Comparison of ENCODE assay signal across 8 cellular contexts in genomic region chr16:31181102-31181830, GRCh38. TPM values are rescaled to one million over a fixed set of nuclear protein-coding genes. Genes with fewer than 3 reads are reported as not detected.
A peak's percentile ranks its signal among the peaks of the same experiment; 100 is the strongest.
DNase-seq lines count a peak whose midpoint lies in the region; ATAC-seq and TF ChIP-seq lines count a peak whose summit lies in the region.

No MANE protein-coding gene starts in this region.

- POLR2A ChIA-PET in A673 (lab: Charles Lee; ENCODE audit: low non-redundant PET) = interaction anchor here (1.1 to 1.4 kb wide), 2 partner anchors 9 to 64 kb away, joined by 4 to 10 read pairs; partner anchors contain the start of gene KAT8
- POLR2A ChIA-PET in activated B cell treated with CpG ODN at 0.5 μM for 24 hours (lab: Charles Lee) = interaction anchor here (0.6 to 5.2 kb wide), 32 partner anchors 8 to 692 kb away, joined by 3 to 147 read pairs (median 10); partner anchors contain the start of genes ARMC5, BCKDK, HSD3B7 and ITGAM

- no peaks in the 10 kb centered on the region for H3K9me3 ChIP-seq in A673 (ENCODE audit: low read depth, low read length, poor library complexity, severe bottlenecking)

- H3K27me3 Mint-ChIP-seq in activated B cell treated with CpG ODN at 0.5 μM for 24 hours (no peaks in the 10 kb centered on the region), nephron (ENCODE audit: low read depth) (no peaks in the 10 kb centered on the region)

- TF ChIP-seq CTCF in A673 (conservative IDR thresholded peaks at IDR 0.05; ENCODE audit: low read depth, low read length) = no peak
- TF ChIP-seq CTCF in activated B cell treated with CpG ODN at 0.5 μM for 24 hours (IDR thresholded peaks at IDR 0.05) = no peak
- TF ChIP-seq CTCF in nephron (IDR thresholded peaks at IDR 0.05; ENCODE audit: unreplicated experiment in 3 of 3) = no peak

- TF ChIP-seq POLR2A in erythroblast (IDR thresholded peaks at IDR 0.05; ENCODE audit: low read length) = no peak

- H3K36me3 ChIP-seq in A673 (ENCODE audit: insufficient read depth, low read length, poor library complexity, severe bottlenecking) = peaks cover 56% of the 10 kb centered on the region

- H3K36me3 Mint-ChIP-seq in activated B cell treated with CpG ODN at 0.5 μM for 24 hours (ENCODE audit: low read depth) (peaks cover 56% of the 10 kb centered on the region), nephron (ENCODE audit: low read depth) (peaks cover 48% of the 10 kb centered on the region)

- intact Hi-C loops in A673 (cut with micrococcal nuclease; ENCODE audit: unreplicated experiment) (no loop called here), activated B cell treated with CpG ODN at 0.5 μM for 24 hours (cut with micrococcal nuclease) (loop anchor here (1.0 to 2.0 kb wide), 2 partner anchors 11 to 22 kb away; no protein-coding TSS in a partner anchor)

- peak overlapping the region; percentile 100 for H3K27ac ChIP-seq in A673 (ENCODE audit: low read depth, low read length, poor library complexity, severe bottlenecking)

- H3K4me1 Mint-ChIP-seq in activated B cell treated with CpG ODN at 0.5 μM for 24 hours (peaks cover 64% of the 10 kb centered on the region), nephron (peaks cover 31% of the 10 kb centered on the region)

- peak overlapping the region; percentile 96 for H3K4me3 Mint-ChIP-seq in activated B cell treated with CpG ODN at 0.5 μM for 24 hours
- peak overlapping the region; percentile 94 to 95 (median 95) for H3K4me3 Mint-ChIP-seq in nephron

- no peaks in the 10 kb centered on the region for H3K27me3 ChIP-seq in A673 (replicated peaks; ENCODE audit: insufficient read depth, low read depth, low read length, poor library complexity)

- H3K27ac Mint-ChIP-seq in activated B cell treated with CpG ODN at 0.5 μM for 24 hours (peak overlapping the region; percentile 100), nephron (peak overlapping the region; percentile 100)

- peaks cover 18% of the 10 kb centered on the region for H3K4me1 ChIP-seq in A673 (ENCODE audit: insufficient read depth, low read length, poor library complexity, severe bottlenecking)

- ATAC-seq in activated B cell treated with CpG ODN at 0.5 μM for 24 hours (ENCODE audit: low read depth) (no peak), GM21619 (IDR thresholded peaks at IDR 0.05; ENCODE audit: unreplicated experiment) (no peak)

- peak overlapping the region; percentile 88 for H3K4me3 ChIP-seq in A673 (ENCODE audit: low read depth, low read length, poor library complexity, severe bottlenecking)

- BruUV-seq in A673 (replicated peaks; lab: Mats Ljungman, UMichigan) = TSS peak; percentile 44

- CTCF ChIA-PET in A673 (lab: Charles Lee) = no interaction called here
- CTCF ChIA-PET in activated B cell treated with CpG ODN at 0.5 μM for 24 hours (lab: Charles Lee) = no interaction called here

- H3K9me3 Mint-ChIP-seq in activated B cell treated with CpG ODN at 0.5 μM for 24 hours (no peaks in the 10 kb centered on the region), nephron (no peaks in the 10 kb centered on the region)

- peak; percentile 56 for DNase-seq in A673 (ENCODE audit: low spot score)
- DNase-seq in HK-2 (ENCODE audit: unreplicated experiment) = peak; percentile 63
- peak; percentile 32 for DNase-seq in activated B cell treated with CpG ODN at 0.5 μM for 24 hours
- DNase-seq in erythroblast (lab: John Stamatoyannopoulos, UW) = peak; percentile 72 to 74
- no peak for DNase-seq in NOMO-1 treated with DMSO at 0.1 percent for 48 hours (lab: John Stamatoyannopoulos, UW; ENCODE audit: unreplicated experiment)
- DNase-seq in NCI-H1417 treated with DMSO at 0.1 percent for 48 hours (lab: John Stamatoyannopoulos, UW) = no peak

RNA-seq across cellular contexts. Expression of gene FUS, which starts 1.3 kb away (rescaled TPM):
- total RNA-seq in A673 (2021) (1,134 and 1,264 TPM in 2 replicates), activated B cell treated with CpG ODN at 0.5 μM for 24 hours (681 and 752 TPM in 2 replicates)

RNA-seq across cellular contexts. Expression of gene PYCARD, which starts 21.3 kb away (rescaled TPM):
- 1.8 and 2.0 TPM in 2 replicates for total RNA-seq in A673 (2021)
- 21.7 and 27.8 TPM in 2 replicates for total RNA-seq in activated B cell treated with CpG ODN at 0.5 μM for 24 hours

RNA-seq across cellular contexts. Expression of gene PRSS36, which starts 31.4 kb away (rescaled TPM):
- total RNA-seq in A673 (2021) = 0.41 and 0.72 TPM in 2 replicates
- total RNA-seq in activated B cell treated with CpG ODN at 0.5 μM for 24 hours = 0.56 and 0.60 TPM in 2 replicates

RNA-seq across cellular contexts. Expression of gene TRIM72, which starts 32.7 kb away (rescaled TPM):
- total RNA-seq in A673 (2021) (0.04 TPM in 1 of 2 replicates, not detected in the other), activated B cell treated with CpG ODN at 0.5 μM for 24 hours (0.16 TPM in 1 of 2 replicates, not detected in the other)

RNA-seq across cellular contexts. Expression of gene PYDC1, which starts 35.7 kb away (rescaled TPM):
- not detected in 2 replicates for total RNA-seq in A673 (2021)
- 0.27 TPM in 1 of 2 replicates, not detected in the other for total RNA-seq in activated B cell treated with CpG ODN at 0.5 μM for 24 hours

Comparison
In these comparisons a context has a peak if more than half of its experiments do, and no peak if none do; other contexts are left out.
1. DNase-seq: peak in A673 (single experiment), HK-2 (single experiment), activated B cell treated with CpG ODN at 0.5 μM for 24 hours (single experiment) and erythroblast (2 of 2); none in NOMO-1 treated with DMSO at 0.1 percent for 48 hours (single experiment) and NCI-H1417 treated with DMSO at 0.1 percent for 48 hours (single experiment).